8 cellular contexts compared by ENCODE assay signal in genomic region chr11:65888163-65888814, GRCh38.
DNase-seq lines count a peak whose midpoint lies in the region; ATAC-seq and TF ChIP-seq lines count a peak whose summit lies in the region.

Gene FIBP, minus strand, starts transcription at chr11:65888471. Its CDS starts 53 bp downstream, at chr11:65888418.

- ATAC-seq in GM18517 (IDR thresholded peaks at IDR 0.05; ENCODE audit: unreplicated experiment) (peak; percentile 41), HG03103 (IDR thresholded peaks at IDR 0.05; ENCODE audit: low read depth, unreplicated experiment) (peak; percentile 43)

- H3K36me3 ChIP-seq in iPS-20b (ENCODE audit: insufficient read depth, low read depth, low read length) = peaks cover 36% of the 10 kb centered on the region

- DNase-seq in NCI-H2196 treated with DMSO at 0.1 percent for 48 hours (lab: John Stamatoyannopoulos, UW; ENCODE audit: unreplicated experiment) (peak; percentile 97), T47D (ENCODE audit: low read depth in 1 of 2, low spot score in 1 of 2) (peak; percentile 98 to 99)

- H3K27ac ChIP-seq in 22Rv1 = peak within 1 kb of the TSS; percentile 82
- H3K27ac ChIP-seq in VCaP = peak within 1 kb of the TSS; percentile 94
- peak within 1 kb of the TSS; percentile 79 for H3K27ac ChIP-seq in iPS-20b (ENCODE audit: low read length)
- H3K27ac ChIP-seq in skin epidermis = peak within 1 kb of the TSS; percentile 47 to 98 (median 89)

- peaks cover 27% of the 10 kb centered on the region for H3K27me3 ChIP-seq in iPS-20b (ENCODE audit: insufficient read depth, low read length)

- H3K9ac ChIP-seq in iPS-20b (ENCODE audit: low read depth, low read length) = peak within 1 kb of the TSS; percentile 82; the same call in 1 of the 2 replicates

- H3K4me3 ChIP-seq in iPS-20b (ENCODE audit: low read length) (peak within 1 kb of the TSS; percentile 79), skin epidermis (peak within 1 kb of the TSS; percentile 47 to 78 (median 63))

- in situ Hi-C loops in T47D (cut with HindIII; ENCODE audit: low pct_unique_long_range_greater_than_20kb, low sequenced_read_pairs) = no loop called here

- peak; percentile 94 for TF ChIP-seq CTCF in 22Rv1 (IDR thresholded peaks at IDR 0.05)
- peak; percentile 100 for TF ChIP-seq CTCF in VCaP (conservative IDR thresholded peaks at IDR 0.05)

- peaks cover 12% of the 10 kb centered on the region; the same call in 1 of the 2 replicates for H3K4me1 ChIP-seq in iPS-20b (ENCODE audit: insufficient read depth, low read length)

- no peaks in the 10 kb centered on the region for H3K9me3 ChIP-seq in iPS-20b (ENCODE audit: insufficient read depth, low read depth, low read length)

Comparison
In these comparisons a context has a peak if more than half of its experiments do, and no peak if none do; other contexts are left out.
1. Peak in every context shown above with its lines: DNase-seq, ATAC-seq, H3K4me3 ChIP-seq and H3K27ac ChIP-seq.